9 cellular contexts compared by ENCODE assay signal in the genomic region with DNA sequence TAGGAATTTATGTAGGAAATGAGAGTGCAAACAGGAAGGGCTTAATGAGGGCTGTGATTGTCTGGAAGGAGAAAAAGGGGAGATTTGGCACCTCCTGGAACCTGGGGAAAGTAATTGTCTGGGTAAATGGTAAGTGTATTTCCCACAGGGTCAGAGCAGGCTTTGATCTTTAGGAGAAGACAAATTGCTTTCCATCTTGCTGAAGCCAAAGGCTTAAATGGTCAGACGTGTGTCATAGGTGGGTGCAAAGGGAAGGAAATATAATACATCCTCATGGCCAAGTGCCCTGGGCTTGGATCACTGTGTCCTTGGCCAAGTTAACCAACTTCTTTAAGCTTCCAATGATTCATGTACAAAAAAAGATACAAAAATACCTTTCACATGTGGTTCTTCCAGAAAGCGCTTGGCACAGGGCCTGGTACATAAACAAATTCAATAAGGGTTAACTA. TPM values are rescaled to one million over a fixed set of nuclear protein-coding genes. Genes with fewer than 3 reads are reported as not detected.
DNase-seq lines count a peak whose midpoint lies in the region; ATAC-seq and TF ChIP-seq lines count a peak whose summit lies in the region.
"Had no signal": no experiment of that assay in that cellular context is flagged by ENCODE, and none has a peak within 500 bp of the region (broad histone marks: within the 10 kb centered on the region; RNA-seq: fewer than 3 reads in every experiment).

No MANE protein-coding gene starts in this region.

- peak overlapping the region; percentile 64; the same call in 1 of the 2 replicates for H3K4me3 Mint-ChIP-seq in HFFc6
- peak overlapping the region; percentile 66 for H3K4me3 Mint-ChIP-seq in central memory CD8-positive, alpha-beta T cell
- H3K4me3 Mint-ChIP-seq in natural killer cell = peak overlapping the region; percentile 87

- TF ChIP-seq CTCF in AG09319 (IDR thresholded peaks at IDR 0.05; ENCODE audit: low read depth, low read length) = no peak
- TF ChIP-seq CTCF in HFFc6 (IDR thresholded peaks at IDR 0.05) = no peak
- TF ChIP-seq CTCF in natural killer cell (IDR thresholded peaks at IDR 0.05) = no peak
- no peak for TF ChIP-seq CTCF in brain microvascular endothelial cell (IDR thresholded peaks at IDR 0.05; ENCODE audit: low read depth, low read length, missing control alignments)

- H3K27me3 Mint-ChIP-seq in HFFc6 (ENCODE audit: insufficient read depth) = no peaks in the 10 kb centered on the region; the same call in 1 of the 2 replicates
- H3K27me3 Mint-ChIP-seq in central memory CD8-positive, alpha-beta T cell = no peaks in the 10 kb centered on the region
- H3K27me3 Mint-ChIP-seq in natural killer cell (ENCODE audit: low read depth in 2 of 2) = peaks cover 0 to 6% of the 10 kb centered on the region in 2 donors

- no peak overlapping the region for H3K4me3 ChIP-seq in brain microvascular endothelial cell (ENCODE audit: low read depth, low read length)

- H3K27ac Mint-ChIP-seq in HFFc6 (peak overlapping the region; percentile 65), natural killer cell (peak overlapping the region; percentile 17 to 72)
- peak overlapping the region; percentile 54 for H3K27ac Mint-ChIP-seq in central memory CD8-positive, alpha-beta T cell (ENCODE audit: low read depth)

- H3K36me3 Mint-ChIP-seq in HFFc6 (ENCODE audit: low read depth) (no peaks in the 10 kb centered on the region; the same call in 1 of the 2 replicates), natural killer cell (no peaks in the 10 kb centered on the region)
- no peaks in the 10 kb centered on the region for H3K36me3 Mint-ChIP-seq in central memory CD8-positive, alpha-beta T cell (ENCODE audit: insufficient read depth)

- H3K36me3 ChIP-seq in brain microvascular endothelial cell (replicated peaks) = no peaks in the 10 kb centered on the region

- no peaks in the 10 kb centered on the region for H3K27me3 ChIP-seq in brain microvascular endothelial cell (replicated peaks)

- intact Hi-C loops in natural killer cell (cut with micrococcal nuclease) = no loop called here

- in situ Hi-C loops in brain microvascular endothelial cell (cut with HindIII; ENCODE audit: low pct_ligation_motif_present, low sequenced_read_pairs) = no loop called here

- no peak overlapping the region for H3K27ac ChIP-seq in brain microvascular endothelial cell

- ATAC-seq in central memory CD8-positive, alpha-beta T cell (replicated peaks; ENCODE audit: extremely low read depth, poor library complexity, severe bottlenecking) = no peak
- no peak for ATAC-seq in natural killer cell
- no peak for ATAC-seq in GM19351 (IDR thresholded peaks at IDR 0.05; ENCODE audit: unreplicated experiment)
- ATAC-seq: left colon had no signal

- H3K9me3 Mint-ChIP-seq in HFFc6 (no peaks in the 10 kb centered on the region), natural killer cell (no peaks in the 10 kb centered on the region)
- H3K9me3 Mint-ChIP-seq in central memory CD8-positive, alpha-beta T cell = no peaks in the 10 kb centered on the region

- H3K4me1 Mint-ChIP-seq in HFFc6 (ENCODE audit: low read depth) (peaks cover 66% of the 10 kb centered on the region), natural killer cell (peaks cover 14 to 29% of the 10 kb centered on the region in 2 donors)
- peaks cover 29% of the 10 kb centered on the region for H3K4me1 Mint-ChIP-seq in central memory CD8-positive, alpha-beta T cell

- DNase-seq in AG09319 (ENCODE audit: extremely low read depth, low read depth) = peak; percentile 62
- peak; percentile 55 for DNase-seq in HFFc6
- no peak for DNase-seq in central memory CD8-positive, alpha-beta T cell (ENCODE audit: low spot score in 2 of 2)
- DNase-seq in natural killer cell = no peak
- no peak for DNase-seq in RPMI8226
- no peak for DNase-seq in brain microvascular endothelial cell
- no peak for DNase-seq in NCI-H1417 (lab: John Stamatoyannopoulos, UW)
- DNase-seq: left colon had no signal

RNA-seq across cellular contexts. Expression of gene DUSP23, which starts 1.3 kb away (rescaled TPM):
- 10 to 100 TPM; 23.3 to 26.3 (median 23.5) TPM for total RNA-seq in HFFc6 (2021; fragmentation: NEBNext Ultra II Directional; extraction: Animal tissue kit (Norgen Biotek cat#: 25700))
- 10 to 100 TPM; 18.6 to 22.1 (median 21.1) TPM for total RNA-seq in natural killer cell

RNA-seq across cellular contexts. Expression of gene FCRL6, which starts 22.7 kb away (rescaled TPM):
- not detected for total RNA-seq in HFFc6 (2021; fragmentation: NEBNext Ultra II Directional; extraction: Animal tissue kit (Norgen Biotek cat#: 25700))
- total RNA-seq in natural killer cell = 100 to 1,000 TPM; 138 to 309 (median 298) TPM

RNA-seq across cellular contexts. Expression of gene SLAMF8, which starts 47.2 kb away (rescaled TPM):
- total RNA-seq in HFFc6 (2021; fragmentation: NEBNext Ultra II Directional; extraction: Animal tissue kit (Norgen Biotek cat#: 25700)) = under 1 TPM; 0.09 to 0.99 (median 0.40) TPM
- 1 to 10 TPM in 2 of 3 donors, under 1 TPM in 1; 0.64 to 4.4 (median 2.8) TPM for total RNA-seq in natural killer cell

Comparison
In these comparisons a context has a peak if more than half of its experiments do, and no peak if none do; other contexts are left out.
1. DNase-seq: peak in AG09319 (single experiment) and HFFc6 (single experiment); none in central memory CD8-positive, alpha-beta T cell (0 of 2), natural killer cell (single experiment), RPMI8226 (single experiment), brain microvascular endothelial cell (single experiment) and NCI-H1417 (0 of 3).
2. RNA of gene FCRL6, which starts 22.7 kb away (total RNA-seq): 138 to 309 TPM in natural killer cell; not detected in HFFc6; every median in the first group is over 100 times any median in the second.
3. Peak in every context shown above with its lines, with median percentiles within 50 percentile points of each other: H3K27ac Mint-ChIP-seq and H3K4me3 Mint-ChIP-seq.